7 cellular contexts compared by ENCODE assay signal in the genomic region with DNA sequence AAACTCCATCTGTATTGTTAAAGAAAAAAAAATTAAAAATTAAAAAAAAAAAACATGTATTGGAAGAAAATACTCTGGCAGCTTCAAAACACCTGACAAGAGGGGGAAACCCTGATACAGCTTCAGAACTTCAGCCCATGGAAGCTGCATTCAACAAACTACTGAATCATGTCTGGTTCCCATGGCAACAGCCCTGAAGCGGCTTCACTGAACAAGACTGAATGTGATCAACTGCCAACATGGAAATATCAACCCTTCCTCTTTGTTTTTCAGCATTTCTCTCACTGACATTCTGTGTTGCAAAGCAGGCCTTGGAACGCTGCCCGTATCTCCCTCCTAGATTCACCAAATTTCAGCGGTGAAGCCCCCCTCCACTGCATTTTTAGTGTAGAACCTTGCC. TPM values are rescaled to one million over a fixed set of nuclear protein-coding genes. Genes with fewer than 3 reads are reported as not detected.
DNase-seq lines count a peak whose midpoint lies in the region; ATAC-seq and TF ChIP-seq lines count a peak whose summit lies in the region.

No MANE protein-coding gene starts in this region.

- H4K20me1 ChIP-seq in fibroblast of lung (ENCODE audit: control insufficient read depth, extremely low read depth, insufficient read depth, low read length): no peaks in the 10 kb centered on the region

- DNase-seq in NCI-H1105 (lab: John Stamatoyannopoulos, UW) (peak; percentile 40), activated T-cell treated with anti-CD3 and anti-CD28 coated beads for 24 hours (ENCODE audit: low read depth) (peak; percentile 51), fibroblast of lung (ENCODE audit: low read depth in 2 of 2) (peak; percentile 90 to 91), neuronal stem cell (ENCODE audit: low spot score) (peak; percentile 9), vagina (ENCODE audit: extremely low spot score in 2 of 2) (no peak)

- H3K4me1 ChIP-seq in fibroblast of lung (ENCODE audit: control insufficient read depth, extremely low read depth, insufficient read depth, low read length): peaks cover 3% of the 10 kb centered on the region
- peaks cover 2 to 17% of the 10 kb centered on the region in 2 donors for H3K4me1 ChIP-seq in neuronal stem cell (ENCODE audit: control insufficient read depth in 2 of 2, insufficient read depth in 1 of 2, low read depth in 1 of 2, low read length in 2 of 2)
- peaks cover 31% of the 10 kb centered on the region for H3K4me1 ChIP-seq in vagina

- peak; percentile 52 for ATAC-seq in GM19372 (IDR thresholded peaks at IDR 0.05; ENCODE audit: low read depth, unreplicated experiment)
- ATAC-seq in HG03108 (IDR thresholded peaks at IDR 0.05; ENCODE audit: unreplicated experiment): no peak

- TF ChIP-seq CTCF in fibroblast of lung (conservative IDR thresholded peaks at IDR 0.05 in 1 of 2, IDR thresholded peaks at IDR 0.05 in 1 of 2; ENCODE audit: low read depth in 1 of 2, low read length in 2 of 2) (no peak), vagina (IDR thresholded peaks at IDR 0.05) (no peak)

- WGBS in neuronal stem cell (ENCODE audit: extremely low coverage in 2 of 2, insufficient read length in 2 of 2, insufficient replicate concordance in 1 of 2), 2 donors: no CpG with 5 or more reads among the region's 4 CpGs

- H2BK120ac ChIP-seq in neuronal stem cell (ENCODE audit: low read depth, low read length): no peak overlapping the region

- H3K14ac ChIP-seq in neuronal stem cell (ENCODE audit: low read length): no peak overlapping the region

- H3K4me2 ChIP-seq in fibroblast of lung (ENCODE audit: extremely low read depth, insufficient read depth, low read length) (no peak overlapping the region), neuronal stem cell (ENCODE audit: insufficient read depth, low read length, poor library complexity, severe bottlenecking) (no peak overlapping the region)

- no peak overlapping the region for H4K8ac ChIP-seq in neuronal stem cell (ENCODE audit: low read depth, low read length)

- no peaks in the 10 kb centered on the region for H3K79me1 ChIP-seq in neuronal stem cell (ENCODE audit: low read depth, low read length)

- no peak overlapping the region for H3K27ac ChIP-seq in fibroblast of lung (ENCODE audit: insufficient read depth, low read length)
- H3K27ac ChIP-seq in neuronal stem cell (replicated peaks; ENCODE audit: low read length): no peak overlapping the region
- peak overlapping the region; percentile 1 for H3K27ac ChIP-seq in vagina

- intact Hi-C loops in vagina (cut with DNase I): no loop called here

- no peak overlapping the region for H3K18ac ChIP-seq in neuronal stem cell (ENCODE audit: low read length)

- H3K4ac ChIP-seq in neuronal stem cell (ENCODE audit: low read length): no peak overlapping the region

- no peak overlapping the region for H3K23ac ChIP-seq in neuronal stem cell (ENCODE audit: low read depth, low read length, poor library complexity)

- H3K36me3 ChIP-seq in fibroblast of lung (ENCODE audit: control insufficient read depth, insufficient read depth, low read length) (no peaks in the 10 kb centered on the region), neuronal stem cell (replicated peaks in 1 of 2; ENCODE audit: control insufficient read depth in 2 of 2, insufficient read depth in 2 of 2, low read length in 2 of 2) (no peaks in the 10 kb centered on the region), vagina (no peaks in the 10 kb centered on the region)

- no peak overlapping the region for H2AK5ac ChIP-seq in neuronal stem cell (ENCODE audit: low read depth, low read length)

- H2BK15ac ChIP-seq in neuronal stem cell (ENCODE audit: low read length): no peak overlapping the region

- TF ChIP-seq POLR2A in vagina (IDR thresholded peaks at IDR 0.05): no peak

- H4K91ac ChIP-seq in neuronal stem cell (ENCODE audit: low read depth, low read length, poor library complexity): no peak overlapping the region

- H2AFZ ChIP-seq in fibroblast of lung (ENCODE audit: low read length) (no peak overlapping the region), neuronal stem cell (ENCODE audit: low read length) (peak overlapping the region; percentile 71)

- no peak overlapping the region for H2BK12ac ChIP-seq in neuronal stem cell (ENCODE audit: low read length)

- no peak overlapping the region for H3K4me3 ChIP-seq in fibroblast of lung (replicated peaks in 1 of 4; ENCODE audit: control extremely low read depth in 1 of 4, insufficient read depth in 1 of 4, low read depth in 3 of 4, low read length in 4 of 4)
- no peak overlapping the region for H3K4me3 ChIP-seq in neuronal stem cell (ENCODE audit: low read length in 2 of 2)
- no peak overlapping the region for H3K4me3 ChIP-seq in vagina

- no peak overlapping the region for H3K9ac ChIP-seq in fibroblast of lung (ENCODE audit: insufficient read depth, low read length)
- no peak overlapping the region for H3K9ac ChIP-seq in neuronal stem cell (ENCODE audit: low read depth, low read length, poor library complexity)

- no peak overlapping the region for H2BK5ac ChIP-seq in neuronal stem cell (ENCODE audit: low read length)

- no peaks in the 10 kb centered on the region for H3K27me3 ChIP-seq in fibroblast of lung (ENCODE audit: control insufficient read depth, insufficient read depth, low read length)
- no peaks in the 10 kb centered on the region for H3K27me3 ChIP-seq in neuronal stem cell (ENCODE audit: control insufficient read depth in 3 of 3, insufficient read depth in 3 of 3, low read depth in 1 of 3, low read length in 3 of 3)
- H3K27me3 ChIP-seq in vagina: no peaks in the 10 kb centered on the region

- no peaks in the 10 kb centered on the region for H3K79me2 ChIP-seq in fibroblast of lung (ENCODE audit: control insufficient read depth, insufficient read depth, low read length)

- no peaks in the 10 kb centered on the region for H3K9me3 ChIP-seq in fibroblast of lung (ENCODE audit: control insufficient read depth, insufficient read depth, low read depth, low read length)
- no peaks in the 10 kb centered on the region for H3K9me3 ChIP-seq in neuronal stem cell (replicated peaks in 1 of 2; ENCODE audit: control insufficient read depth in 2 of 2, insufficient read depth in 1 of 2, low read depth in 1 of 2, low read length in 2 of 2)
- no peaks in the 10 kb centered on the region for H3K9me3 ChIP-seq in vagina

RNA-seq across cellular contexts. Expression of gene GPCPD1, which starts 48.1 kb away (rescaled TPM):
- total RNA-seq in fibroblast of lung (12.6 and 31.0 TPM in 2 replicates), vagina (14.7 TPM)
- polyA plus RNA-seq in fibroblast of lung: 8.4 and 10.9 TPM in 2 replicates
- polyA plus RNA-seq in fibroblast of lung (2012): 6.5 and 7.8 TPM in 2 replicates
- polyA minus RNA-seq in fibroblast of lung (ENCODE audit: low replicate concordance): 2.4 and 4.1 TPM in 2 replicates
- polyA plus RNA-seq in neuronal stem cell (2013, experiment 1 of 2): 6.6 TPM
- polyA plus RNA-seq in neuronal stem cell (2013, experiment 2 of 2): 7.1 TPM

Comparison
In these comparisons a context has a peak if more than half of its experiments do, and no peak if none do; other contexts are left out.
1. DNase-seq: peak in NCI-H1105 (single experiment), activated T-cell treated with anti-CD3 and anti-CD28 coated beads for 24 hours (single experiment), fibroblast of lung (2 of 2) and neuronal stem cell (single experiment); none in vagina (0 of 2).